Comparison of ENCODE assay signal across 29 cellular contexts in the genomic region with DNA sequence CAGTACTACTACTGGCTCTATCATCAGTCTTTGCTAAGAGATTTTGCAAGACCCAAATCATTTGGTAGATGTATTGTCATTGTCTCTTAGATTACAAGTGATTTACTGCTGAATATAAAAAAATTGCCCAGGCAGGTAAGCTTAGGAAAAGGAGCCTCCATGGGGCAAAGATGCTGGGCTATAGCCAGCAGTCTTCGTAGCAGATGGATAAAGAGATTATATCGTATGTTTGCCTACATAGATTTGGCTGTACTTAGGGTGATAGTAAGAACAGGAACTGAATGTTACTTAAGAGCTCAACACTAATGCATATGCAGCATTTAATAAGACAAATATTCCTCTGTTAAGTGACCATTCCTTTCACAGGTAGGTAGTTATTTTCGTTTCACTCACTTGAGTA. TPM values are rescaled to one million over a fixed set of nuclear protein-coding genes. Genes with fewer than 3 reads are reported as not detected.
"Had no signal": no experiment of that assay in that cellular context is flagged by ENCODE, and none has a peak within 500 bp of the region (broad histone marks: within the 10 kb centered on the region; RNA-seq: fewer than 3 reads in every experiment).

No MANE protein-coding gene starts in this region.

- H3K36me3 ChIP-seq: cardiac muscle cell, SJCRH30 had no signal

- H3K27me3 ChIP-seq: ascending aorta, cardiac muscle cell, SJCRH30 had no signal

- H3K4me3 ChIP-seq: ascending aorta, cardiac muscle cell, SJCRH30, SK-N-MC had no signal

- ATAC-seq: activated CD4-positive, alpha-beta T cell treated with anti-CD3 and anti-CD28 coated beads for 36 hours; activated CD4-positive, CD25-positive, alpha-beta regulatory T cell treated with anti-CD3 and anti-CD28 coated beads, Interleukin-2, amount 50 U/mL, for 24 hours; activated CD8-positive, alpha-beta T cell treated with anti-CD3 and anti-CD28 coated beads, Interleukin-2, amount 10 ng/mL, durations not matched to agents 7 days and 5 days; Panc1; WTC11 had no signal

- DNase-seq: activated CD4-positive, alpha-beta T cell treated with anti-CD3 and anti-CD28 coated beads for 36 hours; activated CD4-positive, alpha-beta T cell treated with anti-CD3 and anti-CD28 coated beads, Interleukin-2, amount 10 ng/mL, durations not matched to agents 7 days and 5 days; activated CD4-positive, alpha-beta T cell treated with anti-CD3 and anti-CD28 coated beads, Interleukin-2, amount 50 U/mL, for 48 hours; activated CD8-positive, alpha-beta T cell treated with anti-CD3 and anti-CD28 coated beads, Interleukin-2, amount 10 ng/mL, durations not matched to agents 7 days and 5 days; activated gamma-delta T cell; activated naive CD4-positive, alpha-beta T cell treated with Interleukin-2 at 50 U/mL for 16 hours; activated naive CD8-positive, alpha-beta T cell treated with anti-CD3 and anti-CD28 coated beads, Interleukin-2, amount 10 ng/mL, durations not matched to agents 7 days and 5 days; activated T-cell treated with anti-CD3 and anti-CD28 coated beads, Interleukin-2, amount 50 U/mL, for 24 hours; amygdala; NCI-H1092 treated with DMSO at 0.1 percent for 48 hours; NCI-H1417; NCI-H146; NCI-H187; NCI-H2029 treated with DMSO at 0.1 percent for 48 hours; NCI-H2107; NCI-H2171; NCI-H226; NCI-H446 treated with DMSO at 0.1 percent for 48 hours; NCI-H526; NCI-H774; SHP77; SJCRH30; T1000 had no signal

- H3K9me3 ChIP-seq: ascending aorta, SJCRH30 had no signal

- H3K4me1 ChIP-seq: SJCRH30 had no signal

- H3K27ac ChIP-seq: ascending aorta, cardiac muscle cell, SJCRH30, SK-N-MC had no signal

RNA-seq across cellular contexts. Expression of a gene that starts 48.9 kb away (rescaled TPM):
- total RNA-seq: activated CD4-positive, alpha-beta T cell treated with anti-CD3 and anti-CD28 coated beads, Interleukin-2, amount 10 ng/mL, durations not matched to agents 7 days and 5 days; activated CD8-positive, alpha-beta T cell treated with anti-CD3 and anti-CD28 coated beads, Interleukin-2, amount 10 ng/mL, durations not matched to agents 7 days and 5 days; activated naive CD8-positive, alpha-beta T cell treated with anti-CD3 and anti-CD28 coated beads, Interleukin-2, amount 10 ng/mL, durations not matched to agents 7 days and 5 days had no signal
